ENCODE assay signal across 18 cellular contexts in the genomic region with DNA sequence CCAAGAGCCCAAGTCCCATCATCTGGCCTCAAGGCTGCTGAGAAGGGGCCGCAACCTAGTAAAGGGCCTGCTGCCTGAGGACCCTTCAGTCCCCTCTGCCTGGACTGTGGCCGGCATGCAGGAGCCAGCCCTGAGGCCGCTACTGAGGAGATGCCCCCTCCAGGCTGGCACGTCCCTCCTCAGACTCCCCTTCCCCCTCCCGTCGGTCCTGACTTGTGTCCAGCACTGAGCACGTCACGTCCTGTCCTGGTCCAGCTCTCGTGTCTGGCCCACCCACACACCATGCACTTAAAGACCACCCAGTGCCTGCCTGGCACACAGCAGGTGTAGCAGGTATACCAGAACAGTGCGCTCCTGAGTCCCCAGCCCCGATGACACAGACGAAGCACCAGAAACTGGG. TPM values are rescaled to one million over a fixed set of nuclear protein-coding genes. Genes with fewer than 3 reads are reported as not detected.
DNase-seq lines count a peak whose midpoint lies in the region; ATAC-seq and TF ChIP-seq lines count a peak whose summit lies in the region.
"Had no signal": no experiment of that assay in that cellular context is flagged by ENCODE, and none has a peak within 500 bp of the region (broad histone marks: within the 10 kb centered on the region; RNA-seq: fewer than 3 reads in every experiment).

No MANE protein-coding gene starts in this region.

- BruUV-seq in MCF 10A (replicated peaks; lab: Mats Ljungman, UMichigan), result no TSS peak

- no peak overlapping the region for H2AFZ ChIP-seq in osteoblast (ENCODE audit: low read length)
- H2AFZ ChIP-seq: GM23248 had no signal

- no peak for TF ChIP-seq POLR2A in breast epithelium (IDR thresholded peaks at IDR 0.05)
- no peak for TF ChIP-seq POLR2A in thyroid gland (IDR thresholded peaks at IDR 0.05)

- H3K4me2 ChIP-seq in osteoblast (ENCODE audit: insufficient read depth, low read length), result no peak overlapping the region
- H3K4me2 ChIP-seq: A549 had no signal

- TF ChIP-seq CTCF in breast epithelium (IDR thresholded peaks at IDR 0.05) (no peak), MCF 10A (IDR thresholded peaks at IDR 0.05; ENCODE audit: unreplicated experiment) (no peak), osteoblast (IDR thresholded peaks at IDR 0.05; ENCODE audit: extremely low read depth, low read depth, low read length) (no peak), thyroid gland (IDR thresholded peaks at IDR 0.05) (no peak)

- WGBS in thyroid gland, 2 donors, result 78 to 87% methylated on average over 6 to 12 of the region's 12 CpGs

- peaks cover 2% of the 10 kb centered on the region for H3K79me2 ChIP-seq in osteoblast (ENCODE audit: insufficient read depth, low read length)

- CTCF ChIA-PET in MCF 10A (lab: Yijun Ruan, JAX), result interaction anchor here (0.7 kb wide), 2 partner anchors 552 to 830 kb away, joined by 3 to 4 read pairs; no protein-coding TSS in a partner anchor

- H3K27ac Mint-ChIP-seq in MCF 10A (ENCODE audit: low read depth, unreplicated experiment), result no peak overlapping the region
- no peak overlapping the region for H3K27ac Mint-ChIP-seq in activated T-cell treated with anti-CD3 and anti-CD28 coated beads, Interleukin-2, amount 50 U/mL, for 24 hours
- H3K27ac Mint-ChIP-seq: CD14-positive monocyte; CD4-positive, alpha-beta memory T cell had no signal

- H3K27me3 ChIP-seq in breast epithelium (no peaks in the 10 kb centered on the region), osteoblast (ENCODE audit: insufficient read depth, low read length) (no peaks in the 10 kb centered on the region), thyroid gland (no peaks in the 10 kb centered on the region)

- H3K27me3 Mint-ChIP-seq in MCF 10A (ENCODE audit: insufficient read depth, unreplicated experiment), result no peaks in the 10 kb centered on the region
- H3K27me3 Mint-ChIP-seq in activated T-cell treated with anti-CD3 and anti-CD28 coated beads, Interleukin-2, amount 50 U/mL, for 24 hours, result no peaks in the 10 kb centered on the region
- H3K27me3 Mint-ChIP-seq: CD4-positive, alpha-beta memory T cell had no signal

- H3K27ac ChIP-seq in breast epithelium (peak overlapping the region; percentile 52 to 67), osteoblast (ENCODE audit: low read depth, low read length) (no peak overlapping the region), thyroid gland (peak overlapping the region; percentile 45 to 59 (median 57))
- H3K27ac ChIP-seq: 22Rv1, A549, GM23248 had no signal

- DNase-seq in breast epithelium (ENCODE audit: low spot score in 2 of 2) (no peak), MCF 10A (ENCODE audit: unreplicated experiment) (no peak), osteoblast (ENCODE audit: insufficient read length, low spot score, missing footprints) (peak; percentile 21), thyroid gland (no peak)
- no peak for DNase-seq in activated CD4-positive, CD25-positive, alpha-beta regulatory T cell treated with anti-CD3 and anti-CD28 coated beads, Interleukin-2, amount 50 U/mL, for 72 hours
- DNase-seq in activated T-cell treated with anti-CD3 and anti-CD28 coated beads, Interleukin-2, amount 50 U/mL, for 24 hours, result no peak
- DNase-seq: AML-193; Calu3; CD4-positive, alpha-beta memory T cell; DMS79 treated with DMSO at 0.1 percent for 48 hours; GF-D8; GM23248 had no signal

- H3K36me3 Mint-ChIP-seq in MCF 10A (ENCODE audit: insufficient read depth, unreplicated experiment), result peaks cover 43% of the 10 kb centered on the region
- H3K36me3 Mint-ChIP-seq in activated T-cell treated with anti-CD3 and anti-CD28 coated beads, Interleukin-2, amount 50 U/mL, for 24 hours (ENCODE audit: low read depth), result peaks cover 93% of the 10 kb centered on the region

- POLR2A ChIA-PET in MCF 10A (lab: Yijun Ruan, JAX), result no interaction called here

- no peak overlapping the region for H3K4me3 ChIP-seq in breast epithelium
- H3K4me3 ChIP-seq in osteoblast (ENCODE audit: insufficient read depth, low read length), result no peak overlapping the region
- H3K4me3 ChIP-seq in thyroid gland (replicated peaks in 1 of 3), result no peak overlapping the region
- H3K4me3 ChIP-seq: A549, GM23248, HAP-1 had no signal

- intact Hi-C loops in breast epithelium (cut with DNase I; ENCODE audit: low total_unique reads) (no loop called here), MCF 10A (cut with micrococcal nuclease) (no loop called here), thyroid gland (cut with DNase I) (no loop called here)

- ATAC-seq in HG03039 (IDR thresholded peaks at IDR 0.05; ENCODE audit: unreplicated experiment), result no peak
- ATAC-seq: A549 had no signal

- H3K4me1 ChIP-seq in breast epithelium, result no peaks in the 10 kb centered on the region
- no peaks in the 10 kb centered on the region for H3K4me1 ChIP-seq in osteoblast (ENCODE audit: insufficient read depth, low read length)
- H3K4me1 ChIP-seq in thyroid gland, result peaks cover 4 to 9% of the 10 kb centered on the region in 2 donors
- H3K4me1 ChIP-seq: A549, HAP-1 had no signal

- H3K9me3 ChIP-seq in breast epithelium (no peaks in the 10 kb centered on the region), osteoblast (ENCODE audit: low read depth, low read length) (no peaks in the 10 kb centered on the region), thyroid gland (no peaks in the 10 kb centered on the region)
- H3K9me3 ChIP-seq: A549, HAP-1 had no signal

- no peaks in the 10 kb centered on the region for H3K4me1 Mint-ChIP-seq in MCF 10A (ENCODE audit: insufficient read depth, unreplicated experiment)
- H3K4me1 Mint-ChIP-seq in activated T-cell treated with anti-CD3 and anti-CD28 coated beads, Interleukin-2, amount 50 U/mL, for 24 hours (ENCODE audit: low read depth), result peaks cover 13% of the 10 kb centered on the region
- H3K4me1 Mint-ChIP-seq: CD14-positive monocyte had no signal

- peaks cover 5% of the 10 kb centered on the region for H4K20me1 ChIP-seq in osteoblast (ENCODE audit: insufficient read depth, low read length)

- H3K9me3 Mint-ChIP-seq in MCF 10A (ENCODE audit: unreplicated experiment), result no peaks in the 10 kb centered on the region
- no peaks in the 10 kb centered on the region for H3K9me3 Mint-ChIP-seq in activated T-cell treated with anti-CD3 and anti-CD28 coated beads, Interleukin-2, amount 50 U/mL, for 24 hours
- H3K9me3 Mint-ChIP-seq: CD14-positive monocyte; CD4-positive, alpha-beta memory T cell had no signal

- H3K4me3 Mint-ChIP-seq in MCF 10A (ENCODE audit: unreplicated experiment), result no peak overlapping the region
- no peak overlapping the region for H3K4me3 Mint-ChIP-seq in activated T-cell treated with anti-CD3 and anti-CD28 coated beads, Interleukin-2, amount 50 U/mL, for 24 hours
- H3K4me3 Mint-ChIP-seq: CD14-positive monocyte had no signal

- H3K36me3 ChIP-seq in breast epithelium (no peaks in the 10 kb centered on the region), osteoblast (ENCODE audit: insufficient read depth, low read length) (peaks cover 59% of the 10 kb centered on the region), thyroid gland (peaks cover 16 to 22% of the 10 kb centered on the region in 2 donors)

RNA-seq across cellular contexts. Expression of a gene that starts 9.6 kb away (rescaled TPM):
- total RNA-seq in breast epithelium, result 10 to 100 TPM; 15.8 to 30.2 (median 27.7) TPM
- 30.7 and 39.1 TPM in 2 replicates for total RNA-seq in MCF 10A (2022)
- total RNA-seq in osteoblast, result 18.5 and 20.3 TPM in 2 replicates
- 10 to 100 TPM; 21.2 to 27.4 (median 25.2) TPM for total RNA-seq in thyroid gland

RNA-seq across cellular contexts. Expression of a gene that starts 21.1 kb away (rescaled TPM):
- total RNA-seq in breast epithelium (under 1 TPM; 0.15 to 0.98 (median 0.32) TPM), MCF 10A (2022) (16.8 and 22.5 TPM in 2 replicates), osteoblast (2.2 and 2.4 TPM in 2 replicates), thyroid gland (1 to 10 TPM; 1.9 to 4.0 (median 2.1) TPM)
- total RNA-seq: CD4-positive, alpha-beta memory T cell; HT-29 had no signal

RNA-seq across cellular contexts. Expression of a gene that starts 32.9 kb away (rescaled TPM):
- total RNA-seq in breast epithelium, result 1 to 10 TPM in 1 of 3 donors, under 1 TPM in 2; 0.16 to 1.5 (median 0.98) TPM
- total RNA-seq in MCF 10A (2022), result 4.7 and 4.9 TPM in 2 replicates
- total RNA-seq in osteoblast, result 2.5 and 3.2 TPM in 2 replicates
- 1 to 10 TPM in 2 of 4 donors, under 1 TPM in 2; 0.45 to 1.9 (median 1.1) TPM for total RNA-seq in thyroid gland
- total RNA-seq: CD4-positive, alpha-beta memory T cell had no signal

RNA-seq across cellular contexts. Expression of a gene that starts 35.2 kb away (rescaled TPM):
- total RNA-seq in breast epithelium (under 1 TPM in 2 of 3 donors, not detected in 1; 0.15 to 0.66 TPM), MCF 10A (2022) (not detected in 2 replicates), osteoblast (not detected in 2 replicates), thyroid gland (1 to 10 TPM; 1.5 to 3.7 (median 2.3) TPM)
- total RNA-seq: Calu3; CD4-positive, alpha-beta memory T cell; HT-29 had no signal
